ENCODE assay signal across 9 cellular contexts in genomic region chr22:37300551-37301017, GRCh38. TPM values are rescaled to one million over a fixed set of nuclear protein-coding genes. Genes with fewer than 3 reads are reported as not detected.
A peak's percentile ranks its signal among the peaks of the same experiment; 100 is the strongest.
DNase-seq lines count a peak whose midpoint lies in the region; ATAC-seq and TF ChIP-seq lines count a peak whose summit lies in the region.
"Had no signal": no experiment of that assay in that cellular context is flagged by ENCODE, and none has a peak within 500 bp of the region (broad histone marks: within the 10 kb centered on the region; RNA-seq: fewer than 3 reads in every experiment).

No MANE protein-coding gene starts in this region.

- peaks cover 3 to 15% of the 10 kb centered on the region in 2 experiments; a peak in 3 of 4 replicates for H3K4me1 ChIP-seq in SK-N-SH (ENCODE audit: control insufficient read depth in 1 of 2, insufficient read depth in 2 of 2, low read depth in 1 of 2, low read length in 1 of 2)

- POLR2A ChIA-PET in activated CD4-positive, alpha-beta T cell treated with anti-CD3 and anti-CD28 coated beads for 36 hours (lab: Charles Lee), result interaction anchor here (0.6 to 1.2 kb wide), 3 partner anchors 72 to 78 kb away, joined by 3 to 6 read pairs (median 3); no protein-coding TSS in a partner anchor
- POLR2A ChIA-PET in activated B cell treated with CpG ODN at 0.5 μM for 24 hours (lab: Charles Lee), result interaction anchor here (0.6 to 2.2 kb wide), 7 partner anchors 9 to 467 kb away, joined by 3 to 9 read pairs (median 4); partner anchors contain the start of gene CYTH4
- POLR2A ChIA-PET in SK-N-SH (lab: Yijun Ruan, JAX), result no interaction called here

- H3K4me3 Mint-ChIP-seq in activated CD4-positive, alpha-beta T cell treated with anti-CD3 and anti-CD28 coated beads for 36 hours, result peak overlapping the region; percentile 58
- H3K4me3 Mint-ChIP-seq in activated B cell treated with CpG ODN at 0.5 μM for 24 hours, result peak overlapping the region; percentile 59
- peak overlapping the region; percentile 66 to 78 for H3K4me3 Mint-ChIP-seq in effector memory CD8-positive, alpha-beta T cell
- H3K4me3 Mint-ChIP-seq in stimulated activated naive CD8-positive, alpha-beta T cell treated with anti-CD3 and anti-CD28 coated beads, Interleukin-15, amount 100 ng/mL, for 72 hours, result peak overlapping the region; percentile 82

- ATAC-seq in activated CD4-positive, alpha-beta T cell treated with anti-CD3 and anti-CD28 coated beads for 36 hours, result peak; percentile 31
- ATAC-seq in activated B cell treated with CpG ODN at 0.5 μM for 24 hours (ENCODE audit: low read depth) (peak; percentile 73), HG02623 (IDR thresholded peaks at IDR 0.05; ENCODE audit: unreplicated experiment) (no peak), HG02763 (IDR thresholded peaks at IDR 0.05; ENCODE audit: unreplicated experiment) (no peak)
- peak; percentile 82 for ATAC-seq in effector memory CD8-positive, alpha-beta T cell (replicated peaks)
- ATAC-seq in stimulated activated naive CD8-positive, alpha-beta T cell treated with anti-CD3 and anti-CD28 coated beads, Interleukin-15, amount 100 ng/mL, for 72 hours, result peak; percentile 47

- H3K27ac ChIP-seq in SK-N-SH (ENCODE audit: low read depth in 2 of 2, low read length in 1 of 2), result no peak overlapping the region

- 90% methylated on average over 9 of the region's 19 CpGs for WGBS in SK-N-SH (ENCODE audit: low lambda C conversion rate)

- CTCF ChIA-PET in activated CD4-positive, alpha-beta T cell treated with anti-CD3 and anti-CD28 coated beads for 36 hours (lab: Charles Lee), result interaction anchor here (1.1 to 1.7 kb wide), 5 partner anchors 8 to 40 kb away, joined by 3 to 6 read pairs (median 4); no protein-coding TSS in a partner anchor
- CTCF ChIA-PET in activated B cell treated with CpG ODN at 0.5 μM for 24 hours (lab: Charles Lee), result interaction anchor here (0.6 to 3.0 kb wide), 4 partner anchors 16 to 40 kb away, joined by 3 to 10 read pairs (median 5); partner anchors contain the start of gene CYTH4
- CTCF ChIA-PET in SK-N-SH (lab: Yijun Ruan, JAX), result interaction anchor here (1.9 to 4.3 kb wide), 2 partner anchors 16 to 40 kb away, joined by 8 to 16 read pairs; no protein-coding TSS in a partner anchor

- H3K4me3 ChIP-seq in SK-N-SH (ENCODE audit: low read depth in 2 of 2, low read length in 1 of 2), result no peak overlapping the region

- no peaks in the 10 kb centered on the region for H3K9me2 ChIP-seq in SK-N-SH

- no peaks in the 10 kb centered on the region for H3K9me3 ChIP-seq in SK-N-SH

- intact Hi-C loops in activated CD4-positive, alpha-beta T cell treated with anti-CD3 and anti-CD28 coated beads for 36 hours (cut with DNase I, micrococcal nuclease), result loop anchor here in 1 of 2 experiments (1.0 kb wide), 1 partner anchor 15 kb away; no protein-coding TSS in a partner anchor
- intact Hi-C loops in activated B cell treated with CpG ODN at 0.5 μM for 24 hours (cut with micrococcal nuclease), result no loop called here

- H3K9me3 Mint-ChIP-seq in activated CD4-positive, alpha-beta T cell treated with anti-CD3 and anti-CD28 coated beads for 36 hours (ENCODE audit: low read depth), result no peaks in the 10 kb centered on the region
- no peaks in the 10 kb centered on the region for H3K9me3 Mint-ChIP-seq in activated B cell treated with CpG ODN at 0.5 μM for 24 hours
- H3K9me3 Mint-ChIP-seq in effector memory CD8-positive, alpha-beta T cell, result no peaks in the 10 kb centered on the region
- H3K9me3 Mint-ChIP-seq in stimulated activated naive CD8-positive, alpha-beta T cell treated with anti-CD3 and anti-CD28 coated beads, Interleukin-15, amount 100 ng/mL, for 72 hours, result no peaks in the 10 kb centered on the region

- no peaks in the 10 kb centered on the region for H3K79me2 ChIP-seq in SK-N-SH (ENCODE audit: insufficient read depth)

- TF ChIP-seq RAD21 in SK-N-SH (IDR thresholded peaks at IDR 0.05; ENCODE audit: low read length), result no peak

- no peaks in the 10 kb centered on the region for H3K27me3 Mint-ChIP-seq in activated CD4-positive, alpha-beta T cell treated with anti-CD3 and anti-CD28 coated beads for 36 hours
- H3K27me3 Mint-ChIP-seq in activated B cell treated with CpG ODN at 0.5 μM for 24 hours, result no peaks in the 10 kb centered on the region
- no peaks in the 10 kb centered on the region for H3K27me3 Mint-ChIP-seq in effector memory CD8-positive, alpha-beta T cell
- no peaks in the 10 kb centered on the region for H3K27me3 Mint-ChIP-seq in stimulated activated naive CD8-positive, alpha-beta T cell treated with anti-CD3 and anti-CD28 coated beads, Interleukin-15, amount 100 ng/mL, for 72 hours

- peaks cover 62% of the 10 kb centered on the region for H3K4me1 Mint-ChIP-seq in activated CD4-positive, alpha-beta T cell treated with anti-CD3 and anti-CD28 coated beads for 36 hours
- peaks cover 57% of the 10 kb centered on the region for H3K4me1 Mint-ChIP-seq in activated B cell treated with CpG ODN at 0.5 μM for 24 hours
- H3K4me1 Mint-ChIP-seq in effector memory CD8-positive, alpha-beta T cell (ENCODE audit: low read depth in 2 of 2), result peaks cover 56 to 58% of the 10 kb centered on the region in 2 donors
- peaks cover 92% of the 10 kb centered on the region for H3K4me1 Mint-ChIP-seq in stimulated activated naive CD8-positive, alpha-beta T cell treated with anti-CD3 and anti-CD28 coated beads, Interleukin-15, amount 100 ng/mL, for 72 hours

- peak overlapping the region; percentile 89 for H3K27ac Mint-ChIP-seq in activated CD4-positive, alpha-beta T cell treated with anti-CD3 and anti-CD28 coated beads for 36 hours
- peak overlapping the region; percentile 90 for H3K27ac Mint-ChIP-seq in activated B cell treated with CpG ODN at 0.5 μM for 24 hours
- H3K27ac Mint-ChIP-seq in effector memory CD8-positive, alpha-beta T cell, result peak overlapping the region; percentile 89 to 97
- H3K27ac Mint-ChIP-seq in stimulated activated naive CD8-positive, alpha-beta T cell treated with anti-CD3 and anti-CD28 coated beads, Interleukin-15, amount 100 ng/mL, for 72 hours, result peak overlapping the region; percentile 96 to 98

- TF ChIP-seq CTCF in activated B cell treated with CpG ODN at 0.5 μM for 24 hours (IDR thresholded peaks at IDR 0.05) (no peak), SK-N-SH (IDR thresholded peaks at IDR 0.05) (no peak)

- peaks cover under 1% of the 10 kb centered on the region for H3F3A ChIP-seq in SK-N-SH (replicated peaks; ENCODE audit: insufficient read depth)

- no peaks in the 10 kb centered on the region for H4K20me1 ChIP-seq in SK-N-SH (ENCODE audit: insufficient read depth)

- no peak for TF ChIP-seq EP300 in SK-N-SH (IDR thresholded peaks at IDR 0.05; ENCODE audit: borderline replicate concordance in 1 of 2, low read depth in 1 of 2, low read length in 1 of 2)

- no peak overlapping the region for H2AFZ ChIP-seq in SK-N-SH (ENCODE audit: low read depth)

- no peaks in the 10 kb centered on the region for H3K27me3 ChIP-seq in SK-N-SH (ENCODE audit: insufficient read depth)

- H3K4me2 ChIP-seq in SK-N-SH, result no peak overlapping the region

- DNase-seq in activated CD4-positive, alpha-beta T cell treated with anti-CD3 and anti-CD28 coated beads for 36 hours, result peak; percentile 63
- DNase-seq in activated CD4-positive, alpha-beta T cell treated with anti-CD3 and anti-CD28 coated beads for 1 hour, result no peak
- no peak for DNase-seq in activated B cell treated with CpG ODN at 0.5 μM for 24 hours
- no peak for DNase-seq in effector memory CD8-positive, alpha-beta T cell
- peak in 1 of 2 donors; percentile 55 for DNase-seq in stimulated activated naive CD8-positive, alpha-beta T cell treated with anti-CD3 and anti-CD28 coated beads, Interleukin-15, amount 100 ng/mL, for 72 hours
- no peak for DNase-seq in SK-N-SH

- H3K9ac ChIP-seq in SK-N-SH, result no peak overlapping the region

- no peaks in the 10 kb centered on the region for H3K36me3 ChIP-seq in SK-N-SH (replicated peaks in 1 of 2; ENCODE audit: control insufficient read depth in 1 of 2, insufficient read depth in 2 of 2, low read length in 1 of 2)

- peaks cover 34% of the 10 kb centered on the region for H3K36me3 Mint-ChIP-seq in activated CD4-positive, alpha-beta T cell treated with anti-CD3 and anti-CD28 coated beads for 36 hours (ENCODE audit: low read depth)
- peaks cover 76% of the 10 kb centered on the region for H3K36me3 Mint-ChIP-seq in activated B cell treated with CpG ODN at 0.5 μM for 24 hours (ENCODE audit: low read depth)
- H3K36me3 Mint-ChIP-seq in effector memory CD8-positive, alpha-beta T cell (ENCODE audit: insufficient read depth), result peaks cover 75% of the 10 kb centered on the region

TF ChIP-seq in SK-N-SH, 30 proteins besides CTCF, POLR2A, EP300 and RAD21:
- TF ChIP-seq RXRA (IDR thresholded peaks at IDR 0.05; ENCODE audit: borderline replicate concordance, low read depth) (no peak), FOSL2 (IDR thresholded peaks at IDR 0.05; ENCODE audit: borderline replicate concordance, low read depth) (no peak), TEAD4 (IDR thresholded peaks at IDR 0.05; ENCODE audit: borderline replicate concordance, insufficient read depth) (no peak)

RNA-seq across cellular contexts. Expression of gene CYTH4, which starts 18.3 kb away (rescaled TPM):
- 10 to 100 TPM; 33.1 to 42.8 TPM for total RNA-seq in activated CD4-positive, alpha-beta T cell treated with anti-CD3 and anti-CD28 coated beads for 36 hours
- total RNA-seq in activated B cell treated with CpG ODN at 0.5 μM for 24 hours, result 37.2 and 40.3 TPM in 2 replicates
- 0.03 and 0.07 TPM in 2 replicates for polyA plus RNA-seq in SK-N-SH (2012; rRNA removed)
- polyA plus RNA-seq in SK-N-SH (2012; cell fraction: cytosol; rRNA removed), result 0.01 and 0.04 TPM in 2 replicates
- polyA plus RNA-seq in SK-N-SH (2012; cell fraction: nucleus; rRNA removed), result 0.08 and 0.13 TPM in 2 replicates
- total RNA-seq: NCI-H460 had no signal

RNA-seq across cellular contexts. Expression of gene RAC2, which starts 56.5 kb away (rescaled TPM):
- total RNA-seq in activated CD4-positive, alpha-beta T cell treated with anti-CD3 and anti-CD28 coated beads for 36 hours, result 100 to 1,000 TPM; 692 to 930 TPM
- 518 and 557 TPM in 2 replicates for total RNA-seq in activated B cell treated with CpG ODN at 0.5 μM for 24 hours
- polyA plus RNA-seq in SK-N-SH (2012; rRNA removed), result 22.6 and 29.9 TPM in 2 replicates
- 14.6 and 19.9 TPM in 2 replicates for polyA plus RNA-seq in SK-N-SH (2012; cell fraction: cytosol; rRNA removed)
- 20.3 and 21.2 TPM in 2 replicates for polyA plus RNA-seq in SK-N-SH (2012; cell fraction: nucleus; rRNA removed)

Comparison
In these comparisons a context has a peak if more than half of its experiments do, and no peak if none do; other contexts are left out.
1. ATAC-seq: peak in activated CD4-positive, alpha-beta T cell treated with anti-CD3 and anti-CD28 coated beads for 36 hours (single experiment), activated B cell treated with CpG ODN at 0.5 μM for 24 hours (single experiment), effector memory CD8-positive, alpha-beta T cell (single experiment) and stimulated activated naive CD8-positive, alpha-beta T cell treated with anti-CD3 and anti-CD28 coated beads, Interleukin-15, amount 100 ng/mL, for 72 hours (single experiment); none in HG02623 (single experiment) and HG02763 (single experiment).
2. Peak in every context shown above with its lines, with median percentiles within 50 percentile points of each other: H3K27ac Mint-ChIP-seq and H3K4me3 Mint-ChIP-seq.